Comparison of ENCODE assay signal across 26 cellular contexts in the genomic region with DNA sequence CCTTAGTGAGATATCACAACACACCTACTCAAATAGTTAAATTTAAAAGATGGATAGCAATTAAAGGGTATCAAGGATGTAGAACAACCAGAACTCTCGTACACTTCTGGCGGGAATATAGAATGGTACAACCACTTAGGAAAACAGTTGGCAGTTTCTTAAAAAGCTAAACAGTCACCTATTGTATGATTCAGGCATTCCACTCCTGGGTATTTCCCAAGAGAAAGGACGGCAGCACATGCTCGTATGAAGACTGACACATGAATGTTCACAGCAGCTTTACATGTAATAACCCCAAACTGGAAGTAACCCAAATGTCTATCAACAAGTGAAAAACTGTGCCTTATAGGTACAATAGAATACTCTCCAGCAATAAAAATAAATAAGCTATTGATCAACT.
"Had no signal": no experiment of that assay in that cellular context is flagged by ENCODE, and none has a peak within 500 bp of the region (broad histone marks: within the 10 kb centered on the region; RNA-seq: fewer than 3 reads in every experiment).

No MANE protein-coding gene starts in this region.

- DNase-seq: colonic mucosa; cortex of kidney; effector CD8-positive, alpha-beta T cell; effector memory CD8-positive, alpha-beta T cell; endodermal cell; foreskin melanocyte; gastrocnemius medialis; glutamatergic neuron; head of caudate nucleus; heart right ventricle; hippocampal formation; immature natural killer cell; islet precursor cell; kidney; kidney glomerular epithelial cell; left cardiac atrium; left lung; left ventricle myocardium superior; lower lobe of right lung; mesenchymal stem cell; mucosa of descending colon; naive B cell had no signal

- ATAC-seq: effector memory CD8-positive, alpha-beta T cell; gastrocnemius medialis; heart right ventricle; left cardiac atrium; left lung; left ventricle myocardium superior; lower lobe of right lung; mucosa of descending colon had no signal

- FAIRE-seq: endometrium, kidney had no signal

- H3K27me3 Mint-ChIP-seq: dendritic cell treated with granulocyte-macrophage colony-stimulating factor and Interleukin-4, amounts not matched to agents 40 ng/mL and 50 ng/mL, for 4 days had no signal

- H3K9me3 Mint-ChIP-seq: dendritic cell treated with granulocyte-macrophage colony-stimulating factor and Interleukin-4, amounts not matched to agents 40 ng/mL and 50 ng/mL, for 4 days; effector memory CD8-positive, alpha-beta T cell; immature natural killer cell had no signal

- H3K27ac Mint-ChIP-seq: dendritic cell treated with granulocyte-macrophage colony-stimulating factor and Interleukin-4, amounts not matched to agents 40 ng/mL and 50 ng/mL, for 4 days; effector memory CD8-positive, alpha-beta T cell; endodermal cell; immature natural killer cell; mesothelial cell of epicardium; naive B cell had no signal

- H3K27ac ChIP-seq: colonic mucosa, esophagus muscularis mucosa, gastrocnemius medialis, heart right ventricle, left lung, lower lobe of right lung had no signal

- H3K36me3 ChIP-seq: colonic mucosa, esophagus muscularis mucosa, gastrocnemius medialis, heart right ventricle, left lung, lower lobe of right lung had no signal

- H3K36me3 Mint-ChIP-seq: immature natural killer cell, mesothelial cell of epicardium, naive B cell had no signal

- H3K4me1 ChIP-seq: colonic mucosa, esophagus muscularis mucosa, gastrocnemius medialis, heart right ventricle, left lung, lower lobe of right lung had no signal

- H3K27me3 ChIP-seq: colonic mucosa, gastrocnemius medialis, left lung had no signal

- H3K4me3 ChIP-seq: colonic mucosa, esophagus muscularis mucosa, gastrocnemius medialis, heart right ventricle, left lung, lower lobe of right lung, mucosa of descending colon had no signal

- H3K4me3 Mint-ChIP-seq: dendritic cell treated with granulocyte-macrophage colony-stimulating factor and Interleukin-4, amounts not matched to agents 40 ng/mL and 50 ng/mL, for 4 days; effector memory CD8-positive, alpha-beta T cell; endodermal cell; immature natural killer cell; mesothelial cell of epicardium; naive B cell had no signal

- H3K4me1 Mint-ChIP-seq: immature natural killer cell, naive B cell had no signal
